In genomic region chr1:29711582-29712274, GRCh38 we compare ENCODE assay signal across 12 cellular contexts.
A peak's percentile ranks its signal among the peaks of the same experiment; 100 is the strongest.
DNase-seq lines count a peak whose midpoint lies in the region; ATAC-seq, FAIRE-seq and TF ChIP-seq lines count a peak whose summit lies in the region.
"Had no signal": no experiment of that assay in that cellular context is flagged by ENCODE, and none has a peak within 500 bp of the region (broad histone marks: within the 10 kb centered on the region; RNA-seq: fewer than 3 reads in every experiment).

No MANE protein-coding gene starts in this region.

- peak overlapping the region; percentile 59 for H3K4me2 ChIP-seq in keratinocyte (ENCODE audit: control insufficient read depth, extremely low read depth, insufficient read depth, low read depth, low read length)

- H3K27ac ChIP-seq in keratinocyte (ENCODE audit: control insufficient read depth, insufficient read depth, low read length) = peak overlapping the region; percentile 12
- H3K27ac ChIP-seq: lower lobe of right lung had no signal

- H3K27ac Mint-ChIP-seq in osteocyte (ENCODE audit: unreplicated experiment) = no peak overlapping the region
- H3K27ac Mint-ChIP-seq: T-helper 17 cell had no signal

- H3K9me3 Mint-ChIP-seq in osteocyte (ENCODE audit: unreplicated experiment) = no peaks in the 10 kb centered on the region

- H3K4me1 ChIP-seq in keratinocyte (ENCODE audit: control insufficient read depth, extremely low read depth, insufficient read depth, low read length) = peaks cover 50% of the 10 kb centered on the region
- H3K4me1 ChIP-seq: lower lobe of right lung had no signal

- no peaks in the 10 kb centered on the region for H3K36me3 Mint-ChIP-seq in osteocyte (ENCODE audit: unreplicated experiment)

- H3K9me1 ChIP-seq in keratinocyte (ENCODE audit: control insufficient read depth, extremely low read depth, insufficient read depth, low read length) = peaks cover 2% of the 10 kb centered on the region

- peak; percentile 90 for FAIRE-seq in keratinocyte (lab: Jason Lieb, UNC)
- FAIRE-seq: colon had no signal

- TF ChIP-seq CTCF in GM20000 (IDR thresholded peaks at IDR 0.05; ENCODE audit: extremely low read depth, missing control alignments) = no peak
- TF ChIP-seq CTCF in keratinocyte (optimal IDR thresholded peaks at IDR 0.05 in 1 of 3, IDR thresholded peaks at IDR 0.05 in 1 of 3, conservative IDR thresholded peaks at IDR 0.05 in 1 of 3; ENCODE audit: extremely low read depth in 1 of 3, insufficient read depth in 2 of 3, low read length in 3 of 3) = no peak
- TF ChIP-seq CTCF in osteocyte (IDR thresholded peaks at IDR 0.05) = no peak

- H3K4me3 ChIP-seq in keratinocyte (ENCODE audit: control insufficient read depth in 2 of 3, extremely low read depth in 1 of 3, insufficient read depth in 2 of 3, low read depth in 1 of 3, low read length in 3 of 3) = peak overlapping the region in 1 of 3 experiments; percentile 16
- H3K4me3 ChIP-seq: lower lobe of right lung had no signal

- H3K4me3 Mint-ChIP-seq in osteocyte (ENCODE audit: unreplicated experiment) = no peak overlapping the region
- H3K4me3 Mint-ChIP-seq: T-helper 17 cell had no signal

- peaks cover 34% of the 10 kb centered on the region for H3K4me1 Mint-ChIP-seq in osteocyte (ENCODE audit: unreplicated experiment)

- H4K20me1 ChIP-seq in keratinocyte (ENCODE audit: control insufficient read depth, extremely low read depth, insufficient read depth, low read length) = no peaks in the 10 kb centered on the region

- ATAC-seq in GM21723 (IDR thresholded peaks at IDR 0.05; ENCODE audit: unreplicated experiment) = no peak
- ATAC-seq in HG02678 (IDR thresholded peaks at IDR 0.05; ENCODE audit: unreplicated experiment) = no peak
- ATAC-seq: T-helper 17 cell had no signal

- H3K9ac ChIP-seq in keratinocyte (ENCODE audit: control insufficient read depth, extremely low read depth, insufficient read depth, low read length) = no peak overlapping the region

- no peaks in the 10 kb centered on the region for H3K27me3 ChIP-seq in keratinocyte (ENCODE audit: control insufficient read depth, extremely low read depth, insufficient read depth, low read length)

- H3K36me3 ChIP-seq in keratinocyte (ENCODE audit: control insufficient read depth in 2 of 2, extremely low read depth in 1 of 2, insufficient read depth in 2 of 2, low read length in 2 of 2) = no peaks in the 10 kb centered on the region
- H3K36me3 ChIP-seq: lower lobe of right lung had no signal

- dilution Hi-C loops in keratinocyte (cut with MboI; ENCODE audit: extremely low pct_ligation_motif_present, low sequenced_read_pairs) = no loop called here

- peak; percentile 73 for DNase-seq in CD1c-positive myeloid dendritic cell (ENCODE audit: extremely low spot score)
- peak; percentile 42 for DNase-seq in GM20000 (ENCODE audit: low spot score)
- DNase-seq in UCSD-AML1 (lab: John Stamatoyannopoulos, UW; ENCODE audit: unreplicated experiment) = peak; percentile 41
- DNase-seq in keratinocyte (ENCODE audit: low read depth, low spot score) = no peak
- DNase-seq in osteocyte (ENCODE audit: extremely low spot score, unreplicated experiment) = no peak
- no peak for DNase-seq in NCI-H82 treated with DMSO at 0.1 percent for 48 hours (lab: John Stamatoyannopoulos, UW; ENCODE audit: unreplicated experiment)
- DNase-seq: lower lobe of right lung, NCI-H2029, T-helper 17 cell had no signal

- H3K79me2 ChIP-seq in keratinocyte (ENCODE audit: control insufficient read depth, insufficient read depth, low read length) = no peaks in the 10 kb centered on the region

- no peaks in the 10 kb centered on the region for H3K9me3 ChIP-seq in keratinocyte (ENCODE audit: control insufficient read depth, low read depth, low read length)
- H3K9me3 ChIP-seq: lower lobe of right lung had no signal

- H3K27me3 Mint-ChIP-seq in osteocyte (ENCODE audit: unreplicated experiment) = no peaks in the 10 kb centered on the region

- H2AFZ ChIP-seq in keratinocyte (ENCODE audit: control insufficient read depth, low read length) = no peak overlapping the region

Comparison
In these comparisons a context has a peak if more than half of its experiments do, and no peak if none do; other contexts are left out.
1. DNase-seq: peak in CD1c-positive myeloid dendritic cell (single experiment), GM20000 (single experiment) and UCSD-AML1 (single experiment); none in keratinocyte (single experiment), osteocyte (single experiment) and NCI-H82 treated with DMSO at 0.1 percent for 48 hours (single experiment).